Comparison of ENCODE assay signal across 8 cellular contexts in genomic region chr11:76444384-76445121, GRCh38. TPM values are rescaled to one million over a fixed set of nuclear protein-coding genes. Genes with fewer than 3 reads are reported as not detected.
DNase-seq lines count a peak whose midpoint lies in the region; ATAC-seq, FAIRE-seq and TF ChIP-seq lines count a peak whose summit lies in the region.

A gene with protein sequence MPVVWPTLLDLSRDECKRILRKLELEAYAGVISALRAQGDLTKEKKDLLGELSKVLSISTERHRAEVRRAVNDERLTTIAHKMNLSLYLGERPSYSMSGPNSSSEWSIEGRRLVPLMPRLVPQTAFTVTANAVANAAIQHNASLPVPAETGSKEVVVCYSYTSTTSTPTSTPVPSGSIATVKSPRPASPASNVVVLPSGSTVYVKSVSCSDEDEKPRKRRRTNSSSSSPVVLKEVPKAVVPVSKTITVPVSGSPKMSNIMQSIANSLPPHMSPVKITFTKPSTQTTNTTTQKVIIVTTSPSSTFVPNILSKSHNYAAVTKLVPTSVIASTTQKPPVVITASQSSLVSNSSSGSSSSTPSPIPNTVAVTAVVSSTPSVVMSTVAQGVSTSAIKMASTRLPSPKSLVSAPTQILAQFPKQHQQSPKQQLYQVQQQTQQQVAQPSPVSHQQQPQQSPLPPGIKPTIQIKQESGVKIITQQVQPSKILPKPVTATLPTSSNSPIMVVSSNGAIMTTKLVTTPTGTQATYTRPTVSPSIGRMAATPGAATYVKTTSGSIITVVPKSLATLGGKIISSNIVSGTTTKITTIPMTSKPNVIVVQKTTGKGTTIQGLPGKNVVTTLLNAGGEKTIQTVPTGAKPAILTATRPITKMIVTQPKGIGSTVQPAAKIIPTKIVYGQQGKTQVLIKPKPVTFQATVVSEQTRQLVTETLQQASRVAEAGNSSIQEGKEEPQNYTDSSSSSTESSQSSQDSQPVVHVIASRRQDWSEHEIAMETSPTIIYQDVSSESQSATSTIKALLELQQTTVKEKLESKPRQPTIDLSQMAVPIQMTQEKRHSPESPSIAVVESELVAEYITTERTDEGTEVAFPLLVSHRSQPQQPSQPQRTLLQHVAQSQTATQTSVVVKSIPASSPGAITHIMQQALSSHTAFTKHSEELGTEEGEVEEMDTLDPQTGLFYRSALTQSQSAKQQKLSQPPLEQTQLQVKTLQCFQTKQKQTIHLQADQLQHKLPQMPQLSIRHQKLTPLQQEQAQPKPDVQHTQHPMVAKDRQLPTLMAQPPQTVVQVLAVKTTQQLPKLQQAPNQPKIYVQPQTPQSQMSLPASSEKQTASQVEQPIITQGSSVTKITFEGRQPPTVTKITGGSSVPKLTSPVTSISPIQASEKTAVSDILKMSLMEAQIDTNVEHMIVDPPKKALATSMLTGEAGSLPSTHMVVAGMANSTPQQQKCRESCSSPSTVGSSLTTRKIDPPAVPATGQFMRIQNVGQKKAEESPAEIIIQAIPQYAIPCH (N-terminal part only) (plus strand): TSS chr11:76445018. CDS start chr11:76446939, 1,921 bp downstream.

- peaks cover 10% of the 10 kb centered on the region for H3K27me3 Mint-ChIP-seq in endothelial cell (ENCODE audit: unreplicated experiment)
- H3K27me3 Mint-ChIP-seq in mesothelial cell of epicardium (ENCODE audit: low read depth): no peaks in the 10 kb centered on the region

- FAIRE-seq in D721Med (lab: Jason Lieb, UNC): peak; percentile 16

- H3K9me3 ChIP-seq in OCI-LY7 (ENCODE audit: low read length): no peaks in the 10 kb centered on the region

- peak; percentile 61 for DNase-seq in D721Med (ENCODE audit: insufficient read length, low spot score)
- DNase-seq in HuH-7.5 (ENCODE audit: low spot score): peak; percentile 83
- DNase-seq in OCI-LY7 (ENCODE audit: low spot score): peak; percentile 97
- peak; percentile 81 for DNase-seq in activated T-cell treated with anti-CD3 and anti-CD28 coated beads for 1 hour (ENCODE audit: low read depth)
- DNase-seq in endothelial cell (ENCODE audit: low spot score): peak; percentile 92
- peak; percentile 89 to 92 for DNase-seq in mesothelial cell of epicardium (ENCODE audit: low spot score in 2 of 2, unreplicated experiment in 2 of 2)
- peak; percentile 89 for DNase-seq in stimulated activated CD8-positive, alpha-beta memory T cell treated with anti-CD3 and anti-CD28 coated beads, Interleukin-15, amount 100 ng/mL, for 48 hours (ENCODE audit: low read depth in 2 of 2)

- BruUV-seq in OCI-LY7 (replicated peaks; lab: Mats Ljungman, UMichigan): no TSS peak

- H3K4me2 ChIP-seq in OCI-LY7 (ENCODE audit: low read length): peak within 1 kb of the TSS; percentile 93

- H3K4me1 Mint-ChIP-seq in endothelial cell (ENCODE audit: unreplicated experiment) (peaks cover 22% of the 10 kb centered on the region), mesothelial cell of epicardium (peaks cover 28% of the 10 kb centered on the region)

- H3K4me3 Mint-ChIP-seq in endothelial cell (ENCODE audit: unreplicated experiment): peak within 1 kb of the TSS; percentile 96
- H3K4me3 Mint-ChIP-seq in mesothelial cell of epicardium: peak within 1 kb of the TSS; percentile 94

- H3K27ac Mint-ChIP-seq in endothelial cell (ENCODE audit: unreplicated experiment) (peak within 1 kb of the TSS; percentile 96), mesothelial cell of epicardium (peak within 1 kb of the TSS; percentile 100)

- TF ChIP-seq CTCF in D721Med (IDR thresholded peaks at IDR 0.05; ENCODE audit: insufficient read depth, missing control alignments) (no peak), OCI-LY7 (conservative IDR thresholded peaks at IDR 0.05; ENCODE audit: low read length) (no peak), endothelial cell (IDR thresholded peaks at IDR 0.05; ENCODE audit: unreplicated experiment) (no peak), mesothelial cell of epicardium (IDR thresholded peaks at IDR 0.05; ENCODE audit: unreplicated experiment) (no peak)

- H4K20me1 ChIP-seq in OCI-LY7 (ENCODE audit: insufficient read depth, low read length): peaks cover 12% of the 10 kb centered on the region; the same call in 1 of the 2 replicates

- peak within 1 kb of the TSS; percentile 99 for H3K4me3 ChIP-seq in OCI-LY7 (ENCODE audit: low read depth, low read length, poor library complexity, severe bottlenecking)

- H3K9me3 Mint-ChIP-seq in endothelial cell (ENCODE audit: unreplicated experiment): no peaks in the 10 kb centered on the region
- no peaks in the 10 kb centered on the region for H3K9me3 Mint-ChIP-seq in mesothelial cell of epicardium

- peaks cover 19% of the 10 kb centered on the region for H3K4me1 ChIP-seq in OCI-LY7 (ENCODE audit: insufficient read depth, low read length, poor library complexity, severe bottlenecking)

- ATAC-seq in GM21526 (IDR thresholded peaks at IDR 0.05; ENCODE audit: low FRiP score, unreplicated experiment): peak; percentile 94

- H3K36me3 Mint-ChIP-seq in endothelial cell (ENCODE audit: low read depth, unreplicated experiment) (peaks cover 3% of the 10 kb centered on the region), mesothelial cell of epicardium (peaks cover 6% of the 10 kb centered on the region)

- H3K79me2 ChIP-seq in OCI-LY7 (ENCODE audit: insufficient read depth, low read depth, low read length): peaks cover 38% of the 10 kb centered on the region

- H2AFZ ChIP-seq in OCI-LY7 (ENCODE audit: low read length): peak within 1 kb of the TSS; percentile 93

- intact Hi-C loops in OCI-LY7 (cut with micrococcal nuclease; ENCODE audit: unreplicated experiment): loop anchor here (1.0 to 10.0 kb wide), 4 partner anchors 63 to 1550 kb away; partner anchors contain the start of genes GVQW3, INTS4, LRRC32 and THAP12

- H3K9me2 ChIP-seq in OCI-LY7 (ENCODE audit: insufficient read depth, low read length): no peaks in the 10 kb centered on the region

- peak within 1 kb of the TSS; percentile 64 for H3K27ac ChIP-seq in OCI-LY7 (ENCODE audit: low read depth, low read length, poor library complexity, severe bottlenecking)

- H3K36me3 ChIP-seq in OCI-LY7 (ENCODE audit: insufficient read depth, low read length): peaks cover 34% of the 10 kb centered on the region

- POLR2A ChIA-PET in OCI-LY7 (lab: Charles Lee): interaction anchor here (1.0 kb wide), 1 partner anchor 9 kb away, joined by 3 read pairs; no protein-coding TSS in a partner anchor

- CTCF ChIA-PET in OCI-LY7 (lab: Charles Lee; ENCODE audit: unreplicated experiment): interaction anchor here (0.5 kb wide), 1 partner anchor 860 kb away, joined by 4 read pairs; no protein-coding TSS in a partner anchor

RNA-seq across cellular contexts. Expression of the gene that starts here (rescaled TPM):
- total RNA-seq in OCI-LY7 (2014; rRNA removed; shearing (Covaris generic)): 26.3 and 45.5 TPM in 2 replicates
- total RNA-seq in OCI-LY7 (2022) (29.8 and 32.2 TPM in 2 replicates), endothelial cell (ENCODE audit: unreplicated experiment) (20.2 TPM), mesothelial cell of epicardium (47.3 to 47.5 TPM (median 47.5 TPM) in 3 replicates)

Comparison
In these comparisons a context has a peak if more than half of its experiments do, and no peak if none do; other contexts are left out.
1. Peak in every context shown above with its lines: DNase-seq, ATAC-seq, H3K4me3 ChIP-seq and H3K27ac ChIP-seq.